ENCODE assay signal across 8 cellular contexts in genomic region chr7:43658718-43659548, GRCh38.
A peak's percentile ranks its signal among the peaks of the same experiment; 100 is the strongest.
DNase-seq lines count a peak whose midpoint lies in the region; ATAC-seq and TF ChIP-seq lines count a peak whose summit lies in the region.

No MANE protein-coding gene starts in this region.

- H3K36me3 Mint-ChIP-seq in activated CD4-positive, alpha-beta memory T cell treated with anti-CD3 and anti-CD28 coated beads for 36 hours = peaks cover 35% of the 10 kb centered on the region

- H3K27me3 ChIP-seq in GM06990 (replicated peaks; ENCODE audit: control insufficient read depth, insufficient read depth, low read length) = no peaks in the 10 kb centered on the region
- no peaks in the 10 kb centered on the region for H3K27me3 ChIP-seq in left lung

- H3K9me3 Mint-ChIP-seq in activated CD4-positive, alpha-beta memory T cell treated with anti-CD3 and anti-CD28 coated beads for 36 hours = no peaks in the 10 kb centered on the region

- H3K4me3 Mint-ChIP-seq in activated CD4-positive, alpha-beta memory T cell treated with anti-CD3 and anti-CD28 coated beads for 36 hours = peak overlapping the region; percentile 53

- DNase-seq in GM06990 (ENCODE audit: extremely low read depth, insufficient read length) (peak; percentile 47), left lung (no peak), NCI-H1436 treated with DMSO at 0.1 percent for 48 hours (lab: John Stamatoyannopoulos, UW) (no peak), GM19238 (ENCODE audit: insufficient read length, low spot score) (no peak), middle frontal gyrus (ENCODE audit: extremely low spot score, low spot score) (no peak), left ventricle myocardium superior (no peak)
- peak; percentile 77 for DNase-seq in activated CD4-positive, alpha-beta memory T cell treated with anti-CD3 and anti-CD28 coated beads for 36 hours

- POLR2A ChIA-PET in activated CD4-positive, alpha-beta memory T cell treated with anti-CD3 and anti-CD28 coated beads for 36 hours (lab: Charles Lee) = interaction anchor here (1.7 kb wide), 1 partner anchor 9 kb away, joined by 7 read pairs; no protein-coding TSS in a partner anchor

- no peak overlapping the region for H3K4me3 ChIP-seq in GM06990 (replicated peaks; ENCODE audit: low read depth, low read length)
- no peak overlapping the region for H3K4me3 ChIP-seq in left lung

- TF ChIP-seq CTCF in GM06990 (IDR thresholded peaks at IDR 0.05; ENCODE audit: insufficient read depth, low read length, poor library complexity, severe bottlenecking) = no peak
- TF ChIP-seq CTCF in left lung (IDR thresholded peaks at IDR 0.05) = no peak

- peaks cover 67% of the 10 kb centered on the region for H3K4me1 Mint-ChIP-seq in activated CD4-positive, alpha-beta memory T cell treated with anti-CD3 and anti-CD28 coated beads for 36 hours (ENCODE audit: low read depth)

- H3K9me3 ChIP-seq in left lung = no peaks in the 10 kb centered on the region

- peaks cover 0 to 6% of the 10 kb centered on the region in 2 donors for H3K4me1 ChIP-seq in left lung

- peak overlapping the region; percentile 53 to 54 for H3K27ac ChIP-seq in left lung

- ATAC-seq in HG02840 (IDR thresholded peaks at IDR 0.05; ENCODE audit: low FRiP score, unreplicated experiment) = peak; percentile 83
- peak; percentile 74 for ATAC-seq in left lung
- no peak for ATAC-seq in left ventricle myocardium superior

- intact Hi-C loops in activated CD4-positive, alpha-beta memory T cell treated with anti-CD3 and anti-CD28 coated beads for 36 hours (cut with micrococcal nuclease) = loop anchor here (1.0 to 10.0 kb wide), 4 partner anchors 10 to 386 kb away; partner anchors contain the start of gene DBNL
- intact Hi-C loops in left lung (cut with DNase I) (no loop called here), left ventricle myocardium superior (cut with micrococcal nuclease) (no loop called here)

- no peaks in the 10 kb centered on the region for H3K27me3 Mint-ChIP-seq in activated CD4-positive, alpha-beta memory T cell treated with anti-CD3 and anti-CD28 coated beads for 36 hours

- peak overlapping the region; percentile 98 for H3K27ac Mint-ChIP-seq in activated CD4-positive, alpha-beta memory T cell treated with anti-CD3 and anti-CD28 coated beads for 36 hours

- CTCF ChIA-PET in activated CD4-positive, alpha-beta memory T cell treated with anti-CD3 and anti-CD28 coated beads for 36 hours (lab: Charles Lee) = interaction anchor here (1.7 kb wide), 1 partner anchor 41 kb away, joined by 4 read pairs; no protein-coding TSS in a partner anchor

- H3K36me3 ChIP-seq in GM06990 (ENCODE audit: control insufficient read depth, insufficient read depth, low read length) = no peaks in the 10 kb centered on the region; the same call in 1 of the 2 replicates
- no peaks in the 10 kb centered on the region for H3K36me3 ChIP-seq in left lung

Comparison
In these comparisons a context has a peak if more than half of its experiments do, and no peak if none do; other contexts are left out.
1. DNase-seq: peak in GM06990 (single experiment) and activated CD4-positive, alpha-beta memory T cell treated with anti-CD3 and anti-CD28 coated beads for 36 hours (single experiment); none in left lung (0 of 2), NCI-H1436 treated with DMSO at 0.1 percent for 48 hours (single experiment), GM19238 (single experiment), middle frontal gyrus (single experiment) and left ventricle myocardium superior (single experiment).